29 cellular contexts compared by ENCODE assay signal in the genomic region with DNA sequence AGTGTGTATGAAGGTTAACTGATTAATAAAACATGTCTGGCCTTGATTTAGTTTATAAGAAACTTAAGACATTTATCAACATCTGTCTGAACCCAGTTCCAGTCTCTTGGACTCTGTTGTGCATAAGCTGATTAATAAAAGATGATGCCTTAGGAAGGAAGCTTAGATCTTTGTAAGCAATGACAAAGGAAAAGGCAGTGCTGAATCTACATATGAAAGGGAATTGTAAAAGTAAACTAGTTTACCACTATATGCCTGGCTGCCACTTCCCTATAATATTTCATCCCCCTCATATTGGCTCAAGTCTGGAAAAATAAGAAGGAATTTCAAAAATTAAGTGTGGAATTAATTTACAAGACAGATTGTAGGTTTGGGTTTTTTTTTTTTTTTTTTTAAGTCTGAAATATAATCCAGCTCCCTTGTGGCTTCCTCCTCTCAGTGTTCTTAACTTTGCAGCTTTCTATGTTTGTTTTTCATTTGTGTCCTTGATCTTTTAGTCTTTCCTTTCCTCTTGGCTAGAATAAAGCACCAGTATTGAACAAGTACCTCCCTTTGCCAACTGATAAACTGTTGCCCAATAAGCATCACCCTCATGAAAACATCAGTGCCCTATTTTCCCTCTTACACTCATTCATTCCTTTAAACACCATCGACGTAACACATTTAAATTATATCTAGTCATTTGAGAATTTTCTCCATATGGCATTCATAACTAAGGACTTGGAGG.
DNase-seq lines count a peak whose midpoint lies in the region; ATAC-seq and TF ChIP-seq lines count a peak whose summit lies in the region.
"Had no signal": no experiment of that assay in that cellular context is flagged by ENCODE, and none has a peak within 500 bp of the region (broad histone marks: within the 10 kb centered on the region; RNA-seq: fewer than 3 reads in every experiment).

No MANE protein-coding gene starts in this region.

- POLR2A ChIA-PET in HEK293 (lab: Yijun Ruan, JAX) (no interaction called here), HEK293T (lab: Yijun Ruan, JAX) (interaction anchor here (0.8 kb wide), 1 partner anchor 24 kb away, joined by 3 read pairs; no protein-coding TSS in a partner anchor)

- H3K9me3 ChIP-seq in HEK293 (ENCODE audit: control insufficient read depth, insufficient read depth, low read depth, low read length) (no peaks in the 10 kb centered on the region), neural progenitor cell (ENCODE audit: low read depth) (no peaks in the 10 kb centered on the region)
- H3K9me3 ChIP-seq: SJSA1 had no signal

- no peak overlapping the region for H2AFZ ChIP-seq in neural progenitor cell (replicated peaks)

- CTCF ChIA-PET in HEK293 (lab: Yijun Ruan, JAX), result interaction anchor here (0.7 kb wide), 1 partner anchor 489 kb away, joined by 3 read pairs; no protein-coding TSS in a partner anchor
- CTCF ChIA-PET in HEK293T (lab: Yijun Ruan, JAX), result no interaction called here

- H3K27ac ChIP-seq in HEK293 (ENCODE audit: extremely low read depth, low read depth, low read length) (no peak overlapping the region), neural progenitor cell (no peak overlapping the region)
- H3K27ac ChIP-seq: SJSA1 had no signal

- H3F3A ChIP-seq in neural progenitor cell (ENCODE audit: low read depth), result no peaks in the 10 kb centered on the region

- no peak for TF ChIP-seq CTCF in AG09319 (IDR thresholded peaks at IDR 0.05; ENCODE audit: low read depth, low read length)
- no peak for TF ChIP-seq CTCF in HEK293 (tag by site-specific recombination; IDR thresholded peaks at IDR 0.05)
- TF ChIP-seq CTCF in neural progenitor cell (IDR thresholded peaks at IDR 0.05), result no peak

- ATAC-seq in HG03432 (IDR thresholded peaks at IDR 0.05; ENCODE audit: unreplicated experiment) (no peak), GM21526 (IDR thresholded peaks at IDR 0.05; ENCODE audit: low FRiP score, unreplicated experiment) (no peak)
- ATAC-seq: K562, PC-3, T-cell had no signal

- H3K4me3 ChIP-seq in HEK293 (ENCODE audit: low read depth, low read length) (no peak overlapping the region), neural progenitor cell (no peak overlapping the region)
- H3K4me3 ChIP-seq: K562, SJSA1 had no signal

- no peaks in the 10 kb centered on the region for H3K79me2 ChIP-seq in neural progenitor cell (ENCODE audit: low read depth)

- H4K20me1 ChIP-seq in neural progenitor cell (ENCODE audit: low read depth), result no peaks in the 10 kb centered on the region

- peaks cover 17% of the 10 kb centered on the region for H3K4me1 Mint-ChIP-seq in neural progenitor cell
- H3K4me1 Mint-ChIP-seq: CD4-positive, alpha-beta memory T cell; T-cell had no signal

- H3K27me3 ChIP-seq in neural progenitor cell, result no peaks in the 10 kb centered on the region
- H3K27me3 ChIP-seq: SJSA1 had no signal

- DNase-seq in AG09319 (ENCODE audit: extremely low read depth, low read depth) (peak; percentile 3), fibroblast of gingiva (ENCODE audit: low read depth) (peak; percentile 90), neural progenitor cell (ENCODE audit: low spot score) (no peak), amniotic stem cell (lab: John Stamatoyannopoulos, UW) (no peak), HEK293T (ENCODE audit: extremely low spot score) (no peak)
- DNase-seq: C1 segment of cervical spinal cord; CD4-positive, alpha-beta memory T cell; COR-L47; DMS 273 treated with DMSO at 0.1 percent for 48 hours; DND-41; H7; Kasumi-1; NCI-H1092 treated with DMSO at 0.1 percent for 48 hours; NCI-H146; NCI-H1930; NCI-H2107; NCI-H446 treated with DMSO at 0.1 percent for 48 hours; NCI-H526; NCI-H82; NK-92 treated with Interleukin-12 subunit alpha and Interleukin-12 subunit beta, amount 100 ng/mL, for 24 hours; PC-3; Right ventricle myocardium superior; RPMI8226; T-cell had no signal

- H3K4me1 ChIP-seq in HEK293 (ENCODE audit: control insufficient read depth, insufficient read depth, low read length) (peaks cover 7% of the 10 kb centered on the region; the same call in 1 of the 2 replicates), neural progenitor cell (no peaks in the 10 kb centered on the region)

- H3K36me3 Mint-ChIP-seq in neural progenitor cell, result no peaks in the 10 kb centered on the region
- H3K36me3 Mint-ChIP-seq: CD4-positive, alpha-beta memory T cell; T-cell had no signal

- peaks cover 2% of the 10 kb centered on the region for H3K27me3 Mint-ChIP-seq in neural progenitor cell (ENCODE audit: insufficient read depth, low read depth)
- H3K27me3 Mint-ChIP-seq: CD4-positive, alpha-beta memory T cell; T-cell had no signal

- no peak overlapping the region for H3K4me2 ChIP-seq in neural progenitor cell

- H3K9me3 Mint-ChIP-seq in neural progenitor cell, result no peaks in the 10 kb centered on the region

- H3K4me3 Mint-ChIP-seq in neural progenitor cell, result no peak overlapping the region
- H3K4me3 Mint-ChIP-seq: CD4-positive, alpha-beta memory T cell; T-cell had no signal

- peak overlapping the region; percentile 27 for H3K27ac Mint-ChIP-seq in neural progenitor cell
- H3K27ac Mint-ChIP-seq: CD4-positive, alpha-beta memory T cell; T-cell had no signal

- H3K36me3 ChIP-seq in HEK293 (ENCODE audit: control insufficient read depth in 2 of 2, insufficient read depth in 1 of 2, low read length in 2 of 2), result no peaks in the 10 kb centered on the region
- no peaks in the 10 kb centered on the region for H3K36me3 ChIP-seq in neural progenitor cell
- H3K36me3 ChIP-seq: SJSA1 had no signal

- no peak overlapping the region for H3K9ac ChIP-seq in neural progenitor cell

TF ChIP-seq in HEK293, 187 proteins besides CTCF, POLR2A, EP300 and RAD21 (continues in another document):
- TF ChIP-seq KLF9 (tag by site-specific recombination; IDR thresholded peaks at IDR 0.05; ENCODE audit: low read depth), result no peak
- no peak for TF ChIP-seq ZNF175 (tag by site-specific recombination; IDR thresholded peaks at IDR 0.05)
- TF ChIP-seq ZNF354C (tag by site-specific recombination; IDR thresholded peaks at IDR 0.05; ENCODE audit: borderline replicate concordance, low read depth), result no peak
- TF ChIP-seq ZNF707 (tag by site-specific recombination; IDR thresholded peaks at IDR 0.05), result no peak
- TF ChIP-seq ZNF692 (tag by site-specific recombination; IDR thresholded peaks at IDR 0.05), result no peak

TF ChIP-seq in HEK293T, 16 proteins besides CTCF, POLR2A, EP300 and RAD21:
- TF ChIP-seq CTBP1 (IDR thresholded peaks at IDR 0.05; ENCODE audit: borderline replicate concordance), result no peak
- TF ChIP-seq L3MBTL2 (conservative IDR thresholded peaks at IDR 0.05), result no peak
- no peak for TF ChIP-seq LEF1 (IDR thresholded peaks at IDR 0.05; ENCODE audit: borderline replicate concordance)
- TF ChIP-seq NFRKB (IDR thresholded peaks at IDR 0.05), result no peak
TF ChIP-seq in HEK293T: peak in this region for 0.

Comparison
In these comparisons a context has a peak if more than half of its experiments do, and no peak if none do; other contexts are left out.
1. DNase-seq: peak in AG09319 (single experiment) and fibroblast of gingiva (single experiment); none in neural progenitor cell (single experiment), amniotic stem cell (single experiment) and HEK293T (single experiment).